ENCODE assay signal across 9 cellular contexts in genomic region chr9:87678650-87679355, GRCh38. TPM values are rescaled to one million over a fixed set of nuclear protein-coding genes. Genes with fewer than 3 reads are reported as not detected.
DNase-seq lines count a peak whose midpoint lies in the region; ATAC-seq and TF ChIP-seq lines count a peak whose summit lies in the region.
"Had no signal": no experiment of that assay in that cellular context is flagged by ENCODE, and none has a peak within 500 bp of the region (broad histone marks: within the 10 kb centered on the region; RNA-seq: fewer than 3 reads in every experiment).

No MANE protein-coding gene starts in this region.

- peaks cover 3% of the 10 kb centered on the region for H3K4me1 Mint-ChIP-seq in activated T-cell treated with anti-CD3 and anti-CD28 coated beads, Interleukin-2, amount 50 U/mL, for 4 hours (ENCODE audit: low read depth)
- H3K4me1 Mint-ChIP-seq: IgD-negative memory B cell had no signal

- peaks cover 1% of the 10 kb centered on the region for H3K4me1 ChIP-seq in ovary (ENCODE audit: insufficient read depth)

- TF ChIP-seq CTCF in GM12873 (IDR thresholded peaks at IDR 0.05; ENCODE audit: insufficient read depth, low read depth, low read length, missing control alignments) = peak; percentile 72
- TF ChIP-seq CTCF in ovary (IDR thresholded peaks at IDR 0.05) = peak; percentile 46 to 65 (median 64)

- no peak overlapping the region for H3K4me3 ChIP-seq in ovary

- H3K4me3 Mint-ChIP-seq in activated T-cell treated with anti-CD3 and anti-CD28 coated beads, Interleukin-2, amount 50 U/mL, for 4 hours = no peak overlapping the region
- H3K4me3 Mint-ChIP-seq: IgD-negative memory B cell had no signal

- TF ChIP-seq POLR2A in ovary (IDR thresholded peaks at IDR 0.05) = no peak

- no peaks in the 10 kb centered on the region for H3K27me3 Mint-ChIP-seq in activated T-cell treated with anti-CD3 and anti-CD28 coated beads, Interleukin-2, amount 50 U/mL, for 4 hours (ENCODE audit: low read depth)
- H3K27me3 Mint-ChIP-seq: IgD-negative memory B cell had no signal

- DNase-seq in AG20443 (ENCODE audit: low spot score) (peak; percentile 86), NCI-H2171 (lab: John Stamatoyannopoulos, UW) (peak; percentile 51), globus pallidus (ENCODE audit: low spot score) (peak; percentile 68), ovary (peak in 3 of 5 donors; percentile 54 to 75 (median 69))
- DNase-seq in activated T-cell treated with anti-CD3 and anti-CD28 coated beads, Interleukin-2, amount 50 U/mL, for 4 hours = peak; percentile 20

- no peaks in the 10 kb centered on the region for H3K36me3 ChIP-seq in ovary

- no peaks in the 10 kb centered on the region for H3K9me3 Mint-ChIP-seq in activated T-cell treated with anti-CD3 and anti-CD28 coated beads, Interleukin-2, amount 50 U/mL, for 4 hours
- H3K9me3 Mint-ChIP-seq: IgD-negative memory B cell had no signal

- H3K27me3 ChIP-seq in ovary = no peaks in the 10 kb centered on the region

- intact Hi-C loops in ovary (cut with DNase I) = loop anchor here in 2 of 4 donors (10.0 kb wide), 1 partner anchor 136 kb away; no protein-coding TSS in a partner anchor

- no peaks in the 10 kb centered on the region for H3K36me3 Mint-ChIP-seq in activated T-cell treated with anti-CD3 and anti-CD28 coated beads, Interleukin-2, amount 50 U/mL, for 4 hours (ENCODE audit: insufficient read depth)
- H3K36me3 Mint-ChIP-seq: IgD-negative memory B cell had no signal

- no peak overlapping the region for H3K27ac ChIP-seq in ovary

- ATAC-seq in activated T-cell treated with anti-CD3 and anti-CD28 coated beads, Interleukin-2, amount 50 U/mL, for 4 hours = no peak
- ATAC-seq in HG02870 (IDR thresholded peaks at IDR 0.05; ENCODE audit: unreplicated experiment) (no peak), GM21390 (IDR thresholded peaks at IDR 0.05; ENCODE audit: unreplicated experiment) (no peak)

- H3K9me3 ChIP-seq in ovary = no peaks in the 10 kb centered on the region

- no peak for TF ChIP-seq EP300 in ovary (IDR thresholded peaks at IDR 0.05)

- WGBS in ovary, 3 donors = 76 to 79% (median 76%) methylated on average over 9 of the region's 9 CpGs

RNA-seq across cellular contexts. Expression of gene CTSL, which starts 47.1 kb away (rescaled TPM):
- 10 to 100 TPM; 10.9 to 14.4 (median 13.2) TPM for total RNA-seq in activated T-cell treated with anti-CD3 and anti-CD28 coated beads, Interleukin-2, amount 50 U/mL, for 4 hours
- total RNA-seq in ovary = 100 to 1,000 TPM in 5 of 7 donors, 10 to 100 TPM in 2; 94.0 to 154 (median 110) TPM
- polyA plus RNA-seq in ovary = 100 to 1,000 TPM; 161 to 219 TPM

Comparison
In these comparisons a context has a peak if more than half of its experiments do, and no peak if none do; other contexts are left out.
1. DNase-seq: peak in every context shown above with its lines; median percentile 86 in AG20443; 69 in ovary; 68 in globus pallidus; 51 in NCI-H2171; 20 in activated T-cell treated with anti-CD3 and anti-CD28 coated beads, Interleukin-2, amount 50 U/mL, for 4 hours.
2. RNA of gene CTSL, which starts 47.1 kb away (total RNA-seq): 94.0 to 154 TPM in ovary; 10.9 to 14.4 TPM in activated T-cell treated with anti-CD3 and anti-CD28 coated beads, Interleukin-2, amount 50 U/mL, for 4 hours; every median in the first group is over 4 times any median in the second.